Comparison of ENCODE assay signal across 13 cellular contexts in genomic region chr2:43021791-43022500, GRCh38.
DNase-seq lines count a peak whose midpoint lies in the region; ATAC-seq, FAIRE-seq and TF ChIP-seq lines count a peak whose summit lies in the region.
"Had no signal": no experiment of that assay in that cellular context is flagged by ENCODE, and none has a peak within 500 bp of the region (broad histone marks: within the 10 kb centered on the region; RNA-seq: fewer than 3 reads in every experiment).

No MANE protein-coding gene starts in this region.

- no peak for FAIRE-seq in kidney (lab: Jason Lieb, UNC)
- FAIRE-seq: A204.1, GM12891 had no signal

- no peaks in the 10 kb centered on the region for H3K36me3 ChIP-seq in kidney (ENCODE audit: control insufficient read depth in 1 of 2, insufficient read depth in 2 of 2, low read length in 2 of 2)

- no peak overlapping the region for H3K27ac Mint-ChIP-seq in activated CD4-positive, alpha-beta T cell treated with anti-CD3 and anti-CD28 coated beads for 36 hours
- H3K27ac Mint-ChIP-seq in MCF 10A (ENCODE audit: low read depth, unreplicated experiment) = peak overlapping the region; percentile 58

- no peaks in the 10 kb centered on the region for H3K27me3 Mint-ChIP-seq in activated CD4-positive, alpha-beta T cell treated with anti-CD3 and anti-CD28 coated beads for 36 hours
- no peaks in the 10 kb centered on the region for H3K27me3 Mint-ChIP-seq in MCF 10A (ENCODE audit: insufficient read depth, unreplicated experiment)

- DNase-seq in activated CD4-positive, alpha-beta T cell treated with anti-CD3 and anti-CD28 coated beads for 36 hours = peak; percentile 30
- DNase-seq in activated CD4-positive, alpha-beta T cell treated with anti-CD3 and anti-CD28 coated beads, Interleukin-2, amount 50 U/mL, for 48 hours = no peak
- DNase-seq in MCF 10A (ENCODE audit: unreplicated experiment) (no peak), kidney (peak; percentile 46), superior temporal gyrus (ENCODE audit: extremely low spot score) (peak; percentile 75), ureter (ENCODE audit: low spot score) (no peak), NCI-H510A (lab: John Stamatoyannopoulos, UW) (no peak)
- DNase-seq: NCI-H187 treated with DMSO at 0.1 percent for 48 hours; retina; stimulated activated CD8-positive, alpha-beta memory T cell treated with anti-CD3 and anti-CD28 coated beads, Interleukin-4, amount 100 ng/mL, for 48 hours had no signal

- peaks cover 2% of the 10 kb centered on the region for H3K36me3 Mint-ChIP-seq in activated CD4-positive, alpha-beta T cell treated with anti-CD3 and anti-CD28 coated beads for 36 hours (ENCODE audit: low read depth)
- H3K36me3 Mint-ChIP-seq in MCF 10A (ENCODE audit: insufficient read depth, unreplicated experiment) = no peaks in the 10 kb centered on the region

- H3K27ac ChIP-seq in kidney (ENCODE audit: low read depth in 2 of 2, low read length in 2 of 2) = no peak overlapping the region

- H3K4me3 Mint-ChIP-seq in activated CD4-positive, alpha-beta T cell treated with anti-CD3 and anti-CD28 coated beads for 36 hours = no peak overlapping the region
- no peak overlapping the region for H3K4me3 Mint-ChIP-seq in MCF 10A (ENCODE audit: unreplicated experiment)

- BruUV-seq in MCF 10A (replicated peaks; lab: Mats Ljungman, UMichigan) = no TSS peak

- no peak overlapping the region for H3K4me3 ChIP-seq in kidney (ENCODE audit: low read length in 2 of 2)

- peaks cover 3 to 4% of the 10 kb centered on the region in 2 donors for H3K4me1 ChIP-seq in kidney (ENCODE audit: control insufficient read depth in 1 of 2, insufficient read depth in 1 of 2, low read depth in 1 of 2, low read length in 2 of 2)

- peaks cover 0 to 8% of the 10 kb centered on the region in 2 donors for H3K9me3 ChIP-seq in kidney (ENCODE audit: control insufficient read depth in 1 of 2, low read length in 2 of 2)

- POLR2A ChIA-PET in activated CD4-positive, alpha-beta T cell treated with anti-CD3 and anti-CD28 coated beads for 36 hours (lab: Charles Lee) = no interaction called here
- POLR2A ChIA-PET in MCF 10A (lab: Yijun Ruan, JAX) = no interaction called here

- ATAC-seq in activated CD4-positive, alpha-beta T cell treated with anti-CD3 and anti-CD28 coated beads for 36 hours = no peak
- ATAC-seq in GM19328 (IDR thresholded peaks at IDR 0.05; ENCODE audit: unreplicated experiment) = no peak

- intact Hi-C loops in activated CD4-positive, alpha-beta T cell treated with anti-CD3 and anti-CD28 coated beads for 36 hours (cut with DNase I, micrococcal nuclease) = loop anchor here in 1 of 2 experiments (2.0 to 5.0 kb wide), 2 partner anchors 75 to 460 kb away; no protein-coding TSS in a partner anchor
- intact Hi-C loops in MCF 10A (cut with micrococcal nuclease) = no loop called here
- intact Hi-C loops in kidney (cut with DNase I) = loop anchor here (5.0 kb wide), 1 partner anchor 205 kb away; the partner anchor contains the start of gene ZFP36L2

- H3K9me3 Mint-ChIP-seq in activated CD4-positive, alpha-beta T cell treated with anti-CD3 and anti-CD28 coated beads for 36 hours (ENCODE audit: low read depth) = peaks cover 7% of the 10 kb centered on the region
- H3K9me3 Mint-ChIP-seq in MCF 10A (ENCODE audit: unreplicated experiment) = peaks cover 8% of the 10 kb centered on the region

- TF ChIP-seq CTCF in MCF 10A (IDR thresholded peaks at IDR 0.05; ENCODE audit: unreplicated experiment) = peak; percentile 23
- peak; percentile 9 for TF ChIP-seq CTCF in kidney (IDR thresholded peaks at IDR 0.05; ENCODE audit: borderline replicate concordance, extremely low read depth, insufficient read depth)

- CTCF ChIA-PET in activated CD4-positive, alpha-beta T cell treated with anti-CD3 and anti-CD28 coated beads for 36 hours (lab: Charles Lee) = interaction anchor here (0.5 to 1.0 kb wide), 4 partner anchors 74 to 553 kb away, joined by 3 read pairs; no protein-coding TSS in a partner anchor
- CTCF ChIA-PET in MCF 10A (lab: Yijun Ruan, JAX) = interaction anchor here (0.6 to 0.8 kb wide), 4 partner anchors 51 to 206 kb away, joined by 3 to 4 read pairs (median 4); no protein-coding TSS in a partner anchor

- peaks cover 14% of the 10 kb centered on the region for H3K4me1 Mint-ChIP-seq in activated CD4-positive, alpha-beta T cell treated with anti-CD3 and anti-CD28 coated beads for 36 hours
- peaks cover 35% of the 10 kb centered on the region for H3K4me1 Mint-ChIP-seq in MCF 10A (ENCODE audit: insufficient read depth, unreplicated experiment)

- no peak overlapping the region for H3K9ac ChIP-seq in kidney (ENCODE audit: low read length in 2 of 2)

Comparison
In these comparisons a context has a peak if more than half of its experiments do, and no peak if none do; other contexts are left out.
1. DNase-seq: peak in activated CD4-positive, alpha-beta T cell treated with anti-CD3 and anti-CD28 coated beads for 36 hours (single experiment), kidney (single experiment) and superior temporal gyrus (single experiment); none in activated CD4-positive, alpha-beta T cell treated with anti-CD3 and anti-CD28 coated beads, Interleukin-2, amount 50 U/mL, for 48 hours (0 of 2), MCF 10A (single experiment), ureter (single experiment) and NCI-H510A (single experiment).